In the genomic region with DNA sequence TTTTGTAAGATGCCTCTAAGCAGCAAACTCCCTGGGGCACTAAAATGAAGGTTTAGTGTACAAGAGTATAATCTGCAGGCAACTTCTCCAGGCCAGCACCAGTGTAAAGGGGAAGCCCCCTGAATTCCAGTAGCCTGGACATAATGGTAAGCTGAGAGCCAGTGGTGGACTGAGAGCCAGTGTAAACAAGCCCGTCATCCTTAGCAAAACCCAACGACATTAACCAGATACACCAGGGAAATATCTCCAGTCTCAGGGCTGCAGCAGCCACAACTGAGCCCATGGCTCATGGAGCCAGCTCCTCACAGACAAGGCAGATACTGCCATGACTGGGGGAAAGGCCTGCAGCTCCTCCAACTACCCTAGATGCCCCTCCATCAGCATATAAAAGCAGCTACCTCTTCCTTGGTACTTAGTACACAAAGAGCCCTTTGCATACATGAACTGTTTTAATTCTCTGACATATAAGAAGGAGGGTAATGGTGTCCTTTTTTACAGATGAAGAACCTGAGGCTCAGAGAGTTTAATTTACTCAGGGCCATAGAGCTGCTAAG, we compare ENCODE assay signal across 17 cellular contexts. TPM values are rescaled to one million over a fixed set of nuclear protein-coding genes. Genes with fewer than 3 reads are reported as not detected.
"Had no signal": no experiment of that assay in that cellular context is flagged by ENCODE, and none has a peak within 500 bp of the region (broad histone marks: within the 10 kb centered on the region; RNA-seq: fewer than 3 reads in every experiment).

No MANE protein-coding gene starts in this region.

- DNase-seq: activated CD4-positive, alpha-beta T cell treated with anti-CD3 and anti-CD28 coated beads, Interleukin-2, amount 50 U/mL, for 48 hours; activated CD4-positive, CD25-positive, alpha-beta regulatory T cell treated with anti-CD3 and anti-CD28 coated beads, Interleukin-2, amount 50 U/mL, for 72 hours; activated CD8-positive, alpha-beta memory T cell treated with anti-CD3 and anti-CD28 coated beads, Interleukin-2, amount 10 ng/mL, durations not matched to agents 7 days and 5 days; activated effector memory CD4-positive, alpha-beta T cell treated with anti-CD3 and anti-CD28 coated beads, Interleukin-2, amount 50 U/mL, for 16 hours; activated naive CD8-positive, alpha-beta T cell treated with anti-CD3 and anti-CD28 coated beads for 36 hours; activated T-cell treated with anti-CD3 and anti-CD28 coated beads, Interleukin-2, amount 50 U/mL, for 24 hours; anterior cingulate cortex; esophagus squamous epithelium; hypothalamus; occipital lobe; psoas muscle; T-helper 2 cell had no signal

- H3K27ac ChIP-seq: breast epithelium, psoas muscle, tibial nerve had no signal

- ATAC-seq: activated CD8-positive, alpha-beta memory T cell treated with anti-CD3 and anti-CD28 coated beads, Interleukin-2, amount 10 ng/mL, durations not matched to agents 7 days and 5 days; psoas muscle had no signal

- H3K36me3 ChIP-seq: breast epithelium had no signal

- H3K27me3 Mint-ChIP-seq: activated CD8-positive, alpha-beta memory T cell treated with anti-CD3 and anti-CD28 coated beads, Interleukin-2, amount 10 ng/mL, durations not matched to agents 7 days and 5 days; activated naive CD8-positive, alpha-beta T cell treated with anti-CD3 and anti-CD28 coated beads for 36 hours; activated T-cell treated with anti-CD3 and anti-CD28 coated beads, Interleukin-2, amount 50 U/mL, for 24 hours had no signal

- H3K9me3 ChIP-seq: breast epithelium, esophagus squamous epithelium, psoas muscle, tibial nerve had no signal

- H3K27me3 ChIP-seq: breast epithelium, esophagus squamous epithelium, tibial nerve had no signal

- H3K4me1 ChIP-seq: breast epithelium, psoas muscle had no signal

- H3K4me3 ChIP-seq: breast epithelium, esophagus squamous epithelium, lung, psoas muscle, tibial nerve had no signal

- H3K4me1 Mint-ChIP-seq: activated CD8-positive, alpha-beta memory T cell treated with anti-CD3 and anti-CD28 coated beads, Interleukin-2, amount 10 ng/mL, durations not matched to agents 7 days and 5 days; activated naive CD8-positive, alpha-beta T cell treated with anti-CD3 and anti-CD28 coated beads for 36 hours had no signal

- H3K27ac Mint-ChIP-seq: activated CD8-positive, alpha-beta memory T cell treated with anti-CD3 and anti-CD28 coated beads, Interleukin-2, amount 10 ng/mL, durations not matched to agents 7 days and 5 days; activated naive CD8-positive, alpha-beta T cell treated with anti-CD3 and anti-CD28 coated beads for 36 hours; activated T-cell treated with anti-CD3 and anti-CD28 coated beads, Interleukin-2, amount 50 U/mL, for 24 hours had no signal

- FAIRE-seq: frontal cortex had no signal

- H3K4me3 Mint-ChIP-seq: activated CD8-positive, alpha-beta memory T cell treated with anti-CD3 and anti-CD28 coated beads, Interleukin-2, amount 10 ng/mL, durations not matched to agents 7 days and 5 days; activated naive CD8-positive, alpha-beta T cell treated with anti-CD3 and anti-CD28 coated beads for 36 hours; activated T-cell treated with anti-CD3 and anti-CD28 coated beads, Interleukin-2, amount 50 U/mL, for 24 hours; nephron had no signal

- H3K9me3 Mint-ChIP-seq: activated naive CD8-positive, alpha-beta T cell treated with anti-CD3 and anti-CD28 coated beads for 36 hours; activated T-cell treated with anti-CD3 and anti-CD28 coated beads, Interleukin-2, amount 50 U/mL, for 24 hours; nephron had no signal

RNA-seq across cellular contexts. Expression of a gene that starts 30.9 kb away (rescaled TPM):
- total RNA-seq: activated CD8-positive, alpha-beta memory T cell treated with anti-CD3 and anti-CD28 coated beads, Interleukin-2, amount 10 ng/mL, durations not matched to agents 7 days and 5 days; activated naive CD8-positive, alpha-beta T cell treated with anti-CD3 and anti-CD28 coated beads for 36 hours; breast epithelium; esophagus squamous epithelium; frontal cortex; lung; occipital lobe; psoas muscle; tibial nerve had no signal
- polyA plus RNA-seq: lung, psoas muscle had no signal

RNA-seq across cellular contexts. Expression of a gene that starts 39.5 kb away (rescaled TPM):
- total RNA-seq: breast epithelium, esophagus squamous epithelium, frontal cortex, occipital lobe, tibial nerve had no signal
- polyA plus RNA-seq: lung, psoas muscle had no signal

RNA-seq across cellular contexts. Expression of a gene that starts 53.7 kb away (rescaled TPM):
- total RNA-seq: activated naive CD8-positive, alpha-beta T cell treated with anti-CD3 and anti-CD28 coated beads for 36 hours had no signal
